Comparison of ENCODE assay signal across 26 cellular contexts in the genomic region with DNA sequence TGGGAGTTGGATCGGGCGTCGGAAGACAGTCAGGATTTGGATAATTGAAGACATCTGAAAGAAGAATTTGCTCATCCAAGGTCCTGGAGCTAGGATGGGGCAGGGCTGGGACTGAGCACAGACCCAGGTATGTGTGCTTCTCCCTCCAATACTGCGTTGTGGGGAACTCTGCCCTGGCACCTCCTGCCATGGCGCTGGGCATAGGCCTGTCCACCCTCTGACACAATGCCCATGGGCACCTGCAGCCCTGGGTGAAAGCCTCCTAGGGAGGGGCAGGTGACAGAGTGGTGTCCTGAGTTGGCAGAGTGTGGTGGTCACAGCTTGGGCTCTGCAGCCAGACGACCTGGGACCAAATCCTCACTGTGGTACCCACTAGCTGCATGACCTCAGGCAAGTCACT.
"Had no signal": no experiment of that assay in that cellular context is flagged by ENCODE, and none has a peak within 500 bp of the region (broad histone marks: within the 10 kb centered on the region; RNA-seq: fewer than 3 reads in every experiment).

No MANE protein-coding gene starts in this region.

- H3K27me3 ChIP-seq: heart left ventricle, left lung, right atrium auricular region, right lobe of liver, testis, thyroid gland, transverse colon, uterus had no signal

- H3K27me3 Mint-ChIP-seq: stimulated activated naive CD8-positive, alpha-beta T cell treated with anti-CD3 and anti-CD28 coated beads, Interleukin-15, amount 100 ng/mL, for 72 hours had no signal

- H3K9me3 Mint-ChIP-seq: stimulated activated memory B cell treated with anti-CD40 and anti-IgM and Interleukin-4, amounts not matched to agents 10 μg/mL and 1 μg/mL and 100 μg/mL, for 72 hours had no signal

- DNase-seq: glutamatergic neuron; heart left ventricle; hypothalamus; immature natural killer cell; kidney; left colon; left lung; naive thymus-derived CD8-positive, alpha-beta T cell; nucleus accumbens; right lobe of liver; stimulated activated CD4-positive, alpha-beta T cell treated with anti-CD3 and anti-CD28 coated beads, Interleukin-1b, Interleukin-23, amount 100 ng/mL, for 48 hours; stimulated activated CD4-positive, alpha-beta T cell treated with anti-CD3 and anti-CD28 coated beads, Interleukin-2, amount 100 ng/mL, for 48 hours; stimulated activated CD4-positive, alpha-beta T cell treated with anti-CD3 and anti-CD28 coated beads, Interleukin-4, amount 100 ng/mL, for 4 hours; stimulated activated CD8-positive, alpha-beta memory T cell treated with anti-CD3 and anti-CD28 coated beads, Interleukin-4, amount 100 ng/mL, for 48 hours; stimulated activated naive CD4-positive, alpha-beta T cell treated with Interleukin-2 at 50 U/mL for 16 hours; stimulated activated naive CD8-positive, alpha-beta T cell treated with anti-CD3 and anti-CD28 coated beads, Interleukin-15, amount 100 ng/mL, for 72 hours; substantia nigra; testis; thyroid gland; transverse colon; uterus had no signal

- H3K9ac ChIP-seq: parathyroid adenoma had no signal

- H3K4me1 ChIP-seq: right lobe of liver, thyroid gland, uterus had no signal

- H3K4me2 ChIP-seq: smooth muscle cell had no signal

- H3K9me3 ChIP-seq: right lobe of liver, testis, thyroid gland, uterus had no signal

- H3K36me3 Mint-ChIP-seq: immature natural killer cell; stimulated activated memory B cell treated with anti-CD40 and anti-IgM and Interleukin-4, amounts not matched to agents 10 μg/mL and 1 μg/mL and 100 μg/mL, for 72 hours had no signal

- H3K4me1 Mint-ChIP-seq: immature natural killer cell had no signal

- H3K27ac Mint-ChIP-seq: stimulated activated memory B cell treated with anti-CD40 and anti-IgM and Interleukin-4, amounts not matched to agents 10 μg/mL and 1 μg/mL and 100 μg/mL, for 72 hours had no signal

- H3K4me3 Mint-ChIP-seq: immature natural killer cell; naive thymus-derived CD8-positive, alpha-beta T cell; stimulated activated memory B cell treated with anti-CD40 and anti-IgM and Interleukin-4, amounts not matched to agents 10 μg/mL and 1 μg/mL and 100 μg/mL, for 72 hours; stimulated activated naive CD8-positive, alpha-beta T cell treated with anti-CD3 and anti-CD28 coated beads, Interleukin-15, amount 100 ng/mL, for 72 hours had no signal

- H3K36me3 ChIP-seq: heart left ventricle, left lung, right atrium auricular region, right lobe of liver, thyroid gland, transverse colon, uterus had no signal

- ATAC-seq: heart left ventricle; left colon; left lung; naive thymus-derived CD8-positive, alpha-beta T cell; right lobe of liver; stimulated activated memory B cell treated with anti-CD40 and anti-IgM and Interleukin-4, amounts not matched to agents 10 μg/mL and 1 μg/mL and 100 μg/mL, for 72 hours; stimulated activated naive CD8-positive, alpha-beta T cell treated with anti-CD3 and anti-CD28 coated beads, Interleukin-15, amount 100 ng/mL, for 72 hours had no signal

- H3K4me3 ChIP-seq: heart left ventricle, left lung, lung, right atrium auricular region, right lobe of liver, smooth muscle cell, testis, thyroid gland, transverse colon, uterus had no signal

- H3K27ac ChIP-seq: heart left ventricle, left lung, parathyroid adenoma, right atrium auricular region, right lobe of liver, testis, thyroid gland, transverse colon, uterus had no signal

- H2AFZ ChIP-seq: parathyroid adenoma had no signal
